In the genomic region with DNA sequence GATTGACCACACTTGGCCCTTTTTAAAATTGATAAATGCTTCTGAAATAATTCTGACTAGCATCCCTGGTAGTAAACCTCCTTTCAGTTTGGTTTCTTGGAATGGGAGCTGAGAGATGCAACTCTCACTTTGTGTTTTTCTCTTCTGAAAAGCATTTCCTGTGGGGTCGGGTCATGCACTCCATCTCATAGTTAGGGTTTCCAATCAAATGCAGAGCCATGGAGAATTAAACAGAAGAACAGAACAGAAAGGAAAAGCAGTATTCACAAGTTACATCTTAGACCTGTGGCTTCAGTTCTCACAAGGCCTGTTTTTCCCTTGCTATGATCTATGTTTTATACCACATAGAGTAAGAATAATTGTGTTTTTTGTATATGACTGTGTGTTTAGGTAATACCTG, we compare ENCODE assay signal across 20 cellular contexts.
"Had no signal": no experiment of that assay in that cellular context is flagged by ENCODE, and none has a peak within 500 bp of the region (broad histone marks: within the 10 kb centered on the region; RNA-seq: fewer than 3 reads in every experiment).

No MANE protein-coding gene starts in this region.

- DNase-seq: activated CD4-positive, alpha-beta T cell treated with anti-CD3 and anti-CD28 coated beads, Interleukin-2, amount 50 U/mL, for 4 hours; activated gamma-delta T cell treated with Interleukin-2 at 50 U/mL for 16 hours; adrenal gland; dorsolateral prefrontal cortex; effector memory CD4-positive, alpha-beta T cell; kidney glomerular epithelial cell; left lung; mesendoderm; natural killer cell; occipital lobe; psoas muscle; sigmoid colon; small intestine; stimulated activated CD4-positive, alpha-beta T cell treated with anti-CD3 and anti-CD28 coated beads, Interleukin-1b, Interleukin-23, amount 100 ng/mL, for 48 hours; stimulated activated CD4-positive, alpha-beta T cell treated with anti-CD3 and anti-CD28 coated beads, Interleukin-4, amount 100 ng/mL, for 4 hours; stimulated activated CD8-positive, alpha-beta memory T cell treated with anti-CD3 and anti-CD28 coated beads, Interleukin-4, amount 100 ng/mL, for 48 hours; T-helper 9 cell had no signal

- H3K27ac Mint-ChIP-seq: brain; natural killer cell; neural progenitor cell; stimulated activated memory B cell treated with anti-CD40 and anti-IgM and Interleukin-4, amounts not matched to agents 10 μg/mL and 1 μg/mL and 100 μg/mL, for 72 hours had no signal

- H3K9me3 Mint-ChIP-seq: brain; natural killer cell; neural progenitor cell; stimulated activated memory B cell treated with anti-CD40 and anti-IgM and Interleukin-4, amounts not matched to agents 10 μg/mL and 1 μg/mL and 100 μg/mL, for 72 hours had no signal

- ATAC-seq: left lung; natural killer cell; psoas muscle; stimulated activated memory B cell treated with anti-CD40 and anti-IgM and Interleukin-4, amounts not matched to agents 10 μg/mL and 1 μg/mL and 100 μg/mL, for 72 hours had no signal

- H3K36me3 Mint-ChIP-seq: natural killer cell had no signal

- H3K4me3 Mint-ChIP-seq: brain; natural killer cell; neural progenitor cell; stimulated activated memory B cell treated with anti-CD40 and anti-IgM and Interleukin-4, amounts not matched to agents 10 μg/mL and 1 μg/mL and 100 μg/mL, for 72 hours had no signal

- H3K4me1 Mint-ChIP-seq: natural killer cell; neural progenitor cell; stimulated activated memory B cell treated with anti-CD40 and anti-IgM and Interleukin-4, amounts not matched to agents 10 μg/mL and 1 μg/mL and 100 μg/mL, for 72 hours had no signal

- H3K27me3 Mint-ChIP-seq: brain; stimulated activated memory B cell treated with anti-CD40 and anti-IgM and Interleukin-4, amounts not matched to agents 10 μg/mL and 1 μg/mL and 100 μg/mL, for 72 hours had no signal
